Comparison of ENCODE assay signal across 7 cellular contexts in genomic region chr13:48232420-48233096, GRCh38. TPM values are rescaled to one million over a fixed set of nuclear protein-coding genes. Genes with fewer than 3 reads are reported as not detected.
A peak's percentile ranks its signal among the peaks of the same experiment; 100 is the strongest.
DNase-seq lines count a peak whose midpoint lies in the region; ATAC-seq and TF ChIP-seq lines count a peak whose summit lies in the region.

No MANE protein-coding gene starts in this region.

- H3K27me3 Mint-ChIP-seq in nephron progenitor cell (ENCODE audit: low read depth, poor library complexity): peaks cover 9% of the 10 kb centered on the region

- DNase-seq in nephron progenitor cell: no peak
- no peak for DNase-seq in NCI-H2107 treated with DMSO at 0.1 percent for 48 hours (lab: John Stamatoyannopoulos, UW; ENCODE audit: unreplicated experiment)

- no peak for TF ChIP-seq POLR2A in GM18505 (IDR thresholded peaks at IDR 0.05; ENCODE audit: borderline replicate concordance, extremely low read depth, insufficient read depth, insufficient read length)

- H3K9me3 Mint-ChIP-seq in nephron progenitor cell: no peaks in the 10 kb centered on the region

- peaks cover 56% of the 10 kb centered on the region for H3K4me1 Mint-ChIP-seq in nephron progenitor cell

- H3K4me3 Mint-ChIP-seq in nephron progenitor cell: peak overlapping the region; percentile 96

- H3K27ac Mint-ChIP-seq in nephron progenitor cell: no peak overlapping the region

- H3K36me3 Mint-ChIP-seq in nephron progenitor cell (ENCODE audit: low read depth): no peaks in the 10 kb centered on the region

- ATAC-seq in GM18505 (IDR thresholded peaks at IDR 0.05; ENCODE audit: unreplicated experiment) (peak; percentile 17), HG02588 (IDR thresholded peaks at IDR 0.05; ENCODE audit: unreplicated experiment) (peak; percentile 17), SK-N-SH treated with all-trans-retinoic acid at 6 μM for 48 hours (peak; percentile 28; the same call in 2 of the 3 replicates), esophagus mucosa (peak; percentile 43), HG02884 (IDR thresholded peaks at IDR 0.05; ENCODE audit: unreplicated experiment) (no peak)

- TF ChIP-seq CTCF in nephron progenitor cell (IDR thresholded peaks at IDR 0.05): no peak

TF ChIP-seq in SK-N-SH treated with all-trans-retinoic acid at 6 μM for 48 hours, 23 proteins besides CTCF, POLR2A, EP300 and RAD21:
- TF ChIP-seq OSR1 (CRISPR knock-in tag; IDR thresholded peaks at IDR 0.05) (no peak), GLIS3 (CRISPR knock-in tag; IDR thresholded peaks at IDR 0.05) (no peak), RARB (CRISPR knock-in tag; IDR thresholded peaks at IDR 0.05) (no peak)

RNA-seq across cellular contexts. Expression of gene ITM2B, which starts 0.4 kb away (rescaled TPM):
- 626 TPM for total RNA-seq in esophagus mucosa
